ENCODE assay signal across 27 cellular contexts in the genomic region with DNA sequence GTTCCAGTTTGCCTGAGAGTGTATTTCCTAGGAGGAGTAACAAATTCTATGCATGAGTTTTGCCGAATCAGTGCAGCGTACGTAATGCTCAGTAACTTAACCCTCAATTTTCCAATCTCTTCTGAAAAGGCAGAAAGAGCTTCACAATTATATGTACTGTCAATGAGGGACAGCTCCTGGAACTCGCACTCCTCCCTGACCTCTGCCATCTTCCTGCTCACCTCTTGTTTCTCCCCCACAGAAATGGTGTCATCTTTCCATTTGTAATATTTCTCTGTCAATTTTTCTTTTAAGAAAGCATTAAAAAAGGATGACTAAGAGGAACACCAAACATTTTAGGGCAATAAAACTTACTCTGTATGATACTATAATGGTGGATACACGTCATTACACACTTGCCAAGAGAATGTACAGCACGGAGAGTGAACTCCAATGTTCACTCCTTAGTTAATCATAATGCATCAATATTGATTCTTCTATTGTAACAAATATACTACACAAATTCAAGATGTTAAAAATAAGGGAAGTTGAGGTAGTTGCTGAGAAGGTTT. TPM values are rescaled to one million over a fixed set of nuclear protein-coding genes. Genes with fewer than 3 reads are reported as not detected.
"Had no signal": no experiment of that assay in that cellular context is flagged by ENCODE, and none has a peak within 500 bp of the region (broad histone marks: within the 10 kb centered on the region; RNA-seq: fewer than 3 reads in every experiment).

No MANE protein-coding gene starts in this region.

- H3K4me2 ChIP-seq: smooth muscle cell had no signal

- H3K27ac ChIP-seq: epithelial cell of prostate, gastrocnemius medialis, neutrophil, parathyroid adenoma, right atrium auricular region, stomach, thyroid gland, vagina had no signal

- H3K4me1 ChIP-seq: gastrocnemius medialis, parathyroid adenoma, right atrium auricular region, stomach, thyroid gland, vagina had no signal

- H3K27me3 ChIP-seq: gastrocnemius medialis, neutrophil, right atrium auricular region, stomach, thyroid gland, vagina had no signal

- H3K36me3 ChIP-seq: gastrocnemius medialis, neutrophil, right atrium auricular region, stomach, thyroid gland, vagina had no signal

- H3K9me3 ChIP-seq: gastrocnemius medialis, neutrophil, right atrium auricular region, stomach, thyroid gland, vagina had no signal

- H3K79me2 ChIP-seq: parathyroid adenoma had no signal

- H2AFZ ChIP-seq: parathyroid adenoma had no signal

- H3K4me3 ChIP-seq: gastrocnemius medialis, lung, right atrium auricular region, smooth muscle cell, stomach, thyroid gland, vagina had no signal

- ATAC-seq: esophagus mucosa, gastrocnemius medialis, left lobe of liver, natural killer cell, sciatic nerve had no signal

- DNase-seq: effector CD8-positive, alpha-beta T cell; endodermal cell; foreskin fibroblast; gastrocnemius medialis; head of caudate nucleus; natural killer cell; stimulated activated CD4-positive, alpha-beta T cell treated with anti-CD3 and anti-CD28 coated beads, Interleukin-12 subunit alpha, Interleukin-12 subunit beta, amount 100 ng/mL, for 4 hours; stimulated activated CD4-positive, alpha-beta T cell treated with anti-CD3 and anti-CD28 coated beads, Interleukin-1b, Interleukin-23, amount 100 ng/mL, for 48 hours; stimulated activated CD4-positive, alpha-beta T cell treated with anti-CD3 and anti-CD28 coated beads, Interleukin-4, amount 100 ng/mL, for 1 hour; stimulated activated CD8-positive, alpha-beta memory T cell treated with anti-CD3 and anti-CD28 coated beads, Interleukin-4, amount 100 ng/mL, for 48 hours; stimulated activated naive CD4-positive, alpha-beta T cell treated with Interleukin-2 at 50 U/mL for 16 hours; stomach; thyroid gland; trophoblast cell had no signal

RNA-seq across cellular contexts. Expression of a gene that starts 25.6 kb away (rescaled TPM):
- total RNA-seq: endodermal cell, left lobe of liver, omental fat pad, smooth muscle cell, subcutaneous adipose tissue, vagina had no signal
- polyA plus RNA-seq: neural cell, smooth muscle cell had no signal
